ENCODE assay signal across 9 cellular contexts in the genomic region with DNA sequence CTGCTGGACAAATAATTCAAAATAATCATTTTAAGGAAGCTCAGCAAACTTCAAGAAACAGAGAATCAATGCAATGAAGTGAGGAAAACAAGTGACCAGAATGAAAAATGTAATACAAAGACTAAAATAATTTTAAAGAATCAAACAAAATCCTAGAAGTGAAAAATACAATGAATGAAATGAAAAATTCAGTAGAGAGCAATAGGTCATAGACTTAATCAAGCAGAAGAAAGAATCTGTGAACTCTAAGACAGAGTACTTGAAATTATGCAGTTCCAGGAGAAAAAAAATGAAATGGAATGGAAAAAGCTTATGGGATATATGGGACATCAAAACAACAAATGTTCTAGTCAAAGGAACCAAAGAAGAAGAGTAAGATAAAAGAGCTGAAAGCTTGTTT. TPM values are rescaled to one million over a fixed set of nuclear protein-coding genes. Genes with fewer than 3 reads are reported as not detected.
"Had no signal": no experiment of that assay in that cellular context is flagged by ENCODE, and none has a peak within 500 bp of the region (broad histone marks: within the 10 kb centered on the region; RNA-seq: fewer than 3 reads in every experiment).

No MANE protein-coding gene starts in this region.

- H3K4me3 ChIP-seq: GM12878 had no signal

- DNase-seq: GDM1, GF-D8 had no signal

- ATAC-seq: GM12878 had no signal

- FAIRE-seq: G401.6, GM12878, GM12891, GM12892, GM18507, GM19239 had no signal

RNA-seq across cellular contexts. Expression of a gene that starts 17.5 kb away (rescaled TPM):
- total RNA-seq: G401, GM12878 had no signal
- polyA plus RNA-seq: GM12878 had no signal
